In genomic region chr10:62178568-62178967, GRCh38 we compare ENCODE assay signal across 24 cellular contexts.
DNase-seq lines count a peak whose midpoint lies in the region; ATAC-seq and TF ChIP-seq lines count a peak whose summit lies in the region.
"Had no signal": no experiment of that assay in that cellular context is flagged by ENCODE, and none has a peak within 500 bp of the region (broad histone marks: within the 10 kb centered on the region; RNA-seq: fewer than 3 reads in every experiment).

No MANE protein-coding gene starts in this region.

- TF ChIP-seq CTCF in choroid plexus epithelial cell (conservative IDR thresholded peaks at IDR 0.05; ENCODE audit: low read depth, low read length) (no peak), upper lobe of right lung (IDR thresholded peaks at IDR 0.05) (no peak), HFFc6 (IDR thresholded peaks at IDR 0.05) (no peak)

- CTCF ChIA-PET in activated naive CD4-positive, alpha-beta T cell treated with anti-CD3 and anti-CD28 coated beads, Interleukin-2, amount 10 ng/mL, durations not matched to agents 7 days and 5 days (lab: Charles Lee): interaction anchor here (0.7 kb wide), 1 partner anchor 14 kb away, joined by 3 read pairs; no protein-coding TSS in a partner anchor
- CTCF ChIA-PET in T-cell (lab: Charles Lee): interaction anchor here in 1 of 2 donors (0.6 kb wide), 1 partner anchor 8 kb away, joined by 3 read pairs; no protein-coding TSS in a partner anchor

- H3K27me3 ChIP-seq in upper lobe of right lung: no peaks in the 10 kb centered on the region
- H3K27me3 ChIP-seq: BE2C, SJSA1, stomach, thyroid gland had no signal

- no peak overlapping the region for H3K4me3 Mint-ChIP-seq in activated naive CD4-positive, alpha-beta T cell treated with anti-CD3 and anti-CD28 coated beads, Interleukin-2, amount 10 ng/mL, durations not matched to agents 7 days and 5 days
- H3K4me3 Mint-ChIP-seq in T-cell: no peak overlapping the region
- no peak overlapping the region for H3K4me3 Mint-ChIP-seq in HFFc6
- H3K4me3 Mint-ChIP-seq: activated T-cell treated with anti-CD3 and anti-CD28 coated beads, Interleukin-2, amount 50 U/mL, for 4 hours; brain; natural killer cell treated with Interleukin-12 subunit alpha and Interleukin-12 subunit beta and Interleukin-15 and Interleukin-18, amount 100 ng/mL, for 72 hours had no signal

- H3K4me1 ChIP-seq in upper lobe of right lung: no peaks in the 10 kb centered on the region
- H3K4me1 ChIP-seq: BE2C, HAP-1, lower lobe of right lung, SJSA1, thyroid gland had no signal

- H3K36me3 ChIP-seq in upper lobe of right lung: no peaks in the 10 kb centered on the region
- H3K36me3 ChIP-seq: BE2C, HAP-1, lower lobe of right lung, SJSA1, stomach, thyroid gland had no signal

- H3K4me3 ChIP-seq in choroid plexus epithelial cell (ENCODE audit: low read depth, low read length): no peak overlapping the region
- H3K4me3 ChIP-seq in upper lobe of right lung: no peak overlapping the region
- H3K4me3 ChIP-seq: HAP-1, lower lobe of right lung, SJSA1, stomach, thyroid gland had no signal

- intact Hi-C loops in upper lobe of right lung (cut with DNase I): no loop called here

- DNase-seq in activated naive CD4-positive, alpha-beta T cell treated with anti-CD3 and anti-CD28 coated beads, Interleukin-2, amount 10 ng/mL, durations not matched to agents 7 days and 5 days: no peak
- DNase-seq in activated naive CD4-positive, alpha-beta T cell treated with anti-CD3 and anti-CD28 coated beads, Interleukin-2, amount 50 U/mL, for 16 hours: no peak
- DNase-seq in T-cell (no peak), choroid plexus epithelial cell (ENCODE audit: low read depth) (peak; percentile 52), upper lobe of right lung (no peak), HFFc6 (no peak), NCI-H2107 treated with DMSO at 0.1 percent for 48 hours (lab: John Stamatoyannopoulos, UW; ENCODE audit: unreplicated experiment) (no peak), GDM1 (lab: John Stamatoyannopoulos, UW) (no peak)
- DNase-seq: activated T-cell treated with anti-CD3 and anti-CD28 coated beads, Interleukin-2, amount 50 U/mL, for 4 hours; BE2C; COR-L47; GF-D8; head of caudate nucleus; lower lobe of right lung; NCI-H1105; NCI-H2029; NCI-H2227 treated with DMSO at 0.1 percent for 48 hours; NCI-H69; stomach; thyroid gland had no signal

- POLR2A ChIA-PET in T-cell (lab: Charles Lee): interaction anchor here in 1 of 2 donors (0.6 kb wide), 1 partner anchor 954 kb away, joined by 5 read pairs; no protein-coding TSS in a partner anchor

- H3K9me3 ChIP-seq in upper lobe of right lung: no peaks in the 10 kb centered on the region
- H3K9me3 ChIP-seq: BE2C, HAP-1, lower lobe of right lung, SJSA1, thyroid gland had no signal

- ATAC-seq in T-cell (replicated peaks in 1 of 4) (no peak), upper lobe of right lung (peak; percentile 54)
- ATAC-seq: activated T-cell treated with anti-CD3 and anti-CD28 coated beads, Interleukin-2, amount 50 U/mL, for 4 hours; natural killer cell treated with Interleukin-12 subunit alpha and Interleukin-12 subunit beta and Interleukin-15 and Interleukin-18, amount 100 ng/mL, for 72 hours had no signal

- peak overlapping the region; percentile 52 for H3K27ac Mint-ChIP-seq in activated naive CD4-positive, alpha-beta T cell treated with anti-CD3 and anti-CD28 coated beads, Interleukin-2, amount 10 ng/mL, durations not matched to agents 7 days and 5 days
- H3K27ac Mint-ChIP-seq in T-cell (peak overlapping the region; percentile 33 to 60), HFFc6 (no peak overlapping the region)
- H3K27ac Mint-ChIP-seq: brain had no signal

- peaks cover 63% of the 10 kb centered on the region for H3K36me3 Mint-ChIP-seq in activated naive CD4-positive, alpha-beta T cell treated with anti-CD3 and anti-CD28 coated beads, Interleukin-2, amount 10 ng/mL, durations not matched to agents 7 days and 5 days
- H3K36me3 Mint-ChIP-seq in T-cell: peaks cover 12% of the 10 kb centered on the region
- H3K36me3 Mint-ChIP-seq in HFFc6 (ENCODE audit: low read depth): peaks cover 11% of the 10 kb centered on the region

- H3K9me3 Mint-ChIP-seq in activated naive CD4-positive, alpha-beta T cell treated with anti-CD3 and anti-CD28 coated beads, Interleukin-2, amount 10 ng/mL, durations not matched to agents 7 days and 5 days: peaks cover 39% of the 10 kb centered on the region
- H3K9me3 Mint-ChIP-seq in T-cell: peaks cover 0 to 21% (median 5%) of the 10 kb centered on the region in 3 donors
- H3K9me3 Mint-ChIP-seq in HFFc6: peaks cover 6% of the 10 kb centered on the region; the same call in 1 of the 2 replicates

- H3K27me3 Mint-ChIP-seq in activated naive CD4-positive, alpha-beta T cell treated with anti-CD3 and anti-CD28 coated beads, Interleukin-2, amount 10 ng/mL, durations not matched to agents 7 days and 5 days: no peaks in the 10 kb centered on the region
- H3K27me3 Mint-ChIP-seq in T-cell (no peaks in the 10 kb centered on the region), HFFc6 (ENCODE audit: insufficient read depth) (peaks cover 4% of the 10 kb centered on the region; the same call in 1 of the 2 replicates)
- H3K27me3 Mint-ChIP-seq: brain; natural killer cell treated with Interleukin-12 subunit alpha and Interleukin-12 subunit beta and Interleukin-15 and Interleukin-18, amount 100 ng/mL, for 72 hours had no signal

- H3K4me1 Mint-ChIP-seq in activated naive CD4-positive, alpha-beta T cell treated with anti-CD3 and anti-CD28 coated beads, Interleukin-2, amount 10 ng/mL, durations not matched to agents 7 days and 5 days: peaks cover 87% of the 10 kb centered on the region
- H3K4me1 Mint-ChIP-seq in T-cell (peaks cover 65 to 77% (median 73%) of the 10 kb centered on the region in 3 donors), HFFc6 (ENCODE audit: low read depth) (peaks cover 17% of the 10 kb centered on the region; the same call in 1 of the 2 replicates)
- H3K4me1 Mint-ChIP-seq: brain had no signal

- H3K27ac ChIP-seq in upper lobe of right lung: no peak overlapping the region
- H3K27ac ChIP-seq: lower lobe of right lung, SJSA1, stomach, thyroid gland had no signal
